Comparison of ENCODE assay signal across 1 cellular context in genomic region chr20:50115591-50116367, GRCh38.
TF ChIP-seq lines count a peak whose summit lies in the region.

No MANE protein-coding gene starts in this region.

TF ChIP-seq in GM12878, 131 proteins besides CTCF, POLR2A, EP300 and RAD21 (continued from another document):
- TF ChIP-seq JUND (IDR thresholded peaks at IDR 0.05; ENCODE audit: low read depth, low read length): no peak
- TF ChIP-seq SMARCA5 (IDR thresholded peaks at IDR 0.05): 0 out of 2 replicates have a peak, but pooled peaks have one; percentile 12
- TF ChIP-seq NFIC (IDR thresholded peaks at IDR 0.05; ENCODE audit: low read depth, low read length): no peak
- no peak for TF ChIP-seq JUNB (IDR thresholded peaks at IDR 0.05)
- no peak for TF ChIP-seq GATAD2B (conservative IDR thresholded peaks at IDR 0.05; ENCODE audit: low read depth)
- peak; percentile 91 for TF ChIP-seq GABPA (IDR thresholded peaks at IDR 0.05; ENCODE audit: low read depth)
- TF ChIP-seq, protein P1, sequence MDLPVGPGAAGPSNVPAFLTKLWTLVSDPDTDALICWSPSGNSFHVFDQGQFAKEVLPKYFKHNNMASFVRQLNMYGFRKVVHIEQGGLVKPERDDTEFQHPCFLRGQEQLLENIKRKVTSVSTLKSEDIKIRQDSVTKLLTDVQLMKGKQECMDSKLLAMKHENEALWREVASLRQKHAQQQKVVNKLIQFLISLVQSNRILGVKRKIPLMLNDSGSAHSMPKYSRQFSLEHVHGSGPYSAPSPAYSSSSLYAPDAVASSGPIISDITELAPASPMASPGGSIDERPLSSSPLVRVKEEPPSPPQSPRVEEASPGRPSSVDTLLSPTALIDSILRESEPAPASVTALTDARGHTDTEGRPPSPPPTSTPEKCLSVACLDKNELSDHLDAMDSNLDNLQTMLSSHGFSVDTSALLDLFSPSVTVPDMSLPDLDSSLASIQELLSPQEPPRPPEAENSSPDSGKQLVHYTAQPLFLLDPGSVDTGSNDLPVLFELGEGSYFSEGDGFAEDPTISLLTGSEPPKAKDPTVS (IDR thresholded peaks at IDR 0.05; ENCODE audit: low read depth, low read length): no peak
- TF ChIP-seq MTA3 (IDR thresholded peaks at IDR 0.05; ENCODE audit: borderline replicate concordance, low read length): no peak
